ENCODE assay signal across 4 cellular contexts in genomic region chr22:18496227-18496626, GRCh38. TPM values are rescaled to one million over a fixed set of nuclear protein-coding genes. Genes with fewer than 3 reads are reported as not detected.
"Had no signal": no experiment of that assay in that cellular context is flagged by ENCODE, and none has a peak within 500 bp of the region (broad histone marks: within the 10 kb centered on the region; RNA-seq: fewer than 3 reads in every experiment).

No MANE protein-coding gene starts in this region.

RNA-seq across cellular contexts. Expression of gene GGTLC3, which starts 21.7 kb away (rescaled TPM):
- total RNA-seq: LHCN-M2, M059J, MCF 10A, NCI-H460 had no signal

RNA-seq across cellular contexts. Expression of gene TMEM191B, which starts 31.4 kb away (rescaled TPM):
- total RNA-seq: MCF 10A had no signal
